In genomic region chr11:66100272-66101037, GRCh38 we compare ENCODE assay signal across 8 cellular contexts. TPM values are rescaled to one million over a fixed set of nuclear protein-coding genes. Genes with fewer than 3 reads are reported as not detected.
DNase-seq lines count a peak whose midpoint lies in the region; ATAC-seq and TF ChIP-seq lines count a peak whose summit lies in the region.

No MANE protein-coding gene starts in this region.

- ATAC-seq in HG03354 (IDR thresholded peaks at IDR 0.05; ENCODE audit: poor library complexity, severe bottlenecking, unreplicated experiment): peak; percentile 73
- peak; percentile 84 for ATAC-seq in left colon

- H3K27ac Mint-ChIP-seq in activated naive CD8-positive, alpha-beta T cell: peak overlapping the region; percentile 96
- H3K27ac Mint-ChIP-seq in type B pancreatic cell: no peak overlapping the region

- H3K36me3 Mint-ChIP-seq in activated naive CD8-positive, alpha-beta T cell: peaks cover 2% of the 10 kb centered on the region
- H3K36me3 Mint-ChIP-seq in type B pancreatic cell: peaks cover 3% of the 10 kb centered on the region

- H3K4me3 Mint-ChIP-seq in activated naive CD8-positive, alpha-beta T cell: peak overlapping the region; percentile 92
- H3K4me3 Mint-ChIP-seq in type B pancreatic cell: no peak overlapping the region

- no peaks in the 10 kb centered on the region for H3K9me3 Mint-ChIP-seq in activated naive CD8-positive, alpha-beta T cell (ENCODE audit: low read depth)
- H3K9me3 Mint-ChIP-seq in type B pancreatic cell: no peaks in the 10 kb centered on the region

- 0 out of 2 replicates have a peak overlapping the region, but pooled peaks have one; percentile 17 for H3K4me3 ChIP-seq in GM12864 (ENCODE audit: low read depth, low read length)

- H3K4me1 Mint-ChIP-seq in activated naive CD8-positive, alpha-beta T cell (ENCODE audit: low read depth): peaks cover 65% of the 10 kb centered on the region
- peaks cover 12% of the 10 kb centered on the region for H3K4me1 Mint-ChIP-seq in type B pancreatic cell (ENCODE audit: unreplicated experiment)

- intact Hi-C loops in left colon (cut with DNase I, micrococcal nuclease): no loop called here

- TF ChIP-seq CTCF in GM12864 (IDR thresholded peaks at IDR 0.05; ENCODE audit: low read depth, low read length, missing control alignments) (no peak), type B pancreatic cell (conservative IDR thresholded peaks at IDR 0.05) (no peak)

- peak; percentile 73 for TF ChIP-seq POLR2A in Raji (IDR thresholded peaks at IDR 0.05; ENCODE audit: insufficient read depth, low read depth, low read length)

- H3K27me3 Mint-ChIP-seq in activated naive CD8-positive, alpha-beta T cell: no peaks in the 10 kb centered on the region
- no peaks in the 10 kb centered on the region for H3K27me3 Mint-ChIP-seq in type B pancreatic cell

- DNase-seq in GM12864 (ENCODE audit: low read depth): no peak
- peak; percentile 64 to 70 for DNase-seq in left colon
- peak; percentile 21 for DNase-seq in stimulated activated CD8-positive, alpha-beta memory T cell treated with anti-CD3 and anti-CD28 coated beads, Interleukin-12 subunit alpha, Interleukin-12 subunit beta, amount 100 ng/mL, for 24 hours (ENCODE audit: extremely low read depth)
- no peak for DNase-seq in NK-92 (lab: John Stamatoyannopoulos, UW; ENCODE audit: unreplicated experiment)
- DNase-seq in type B pancreatic cell (ENCODE audit: extremely low spot score, unreplicated experiment): no peak

RNA-seq across cellular contexts. Expression of gene PACS1, which starts 30.4 kb away (rescaled TPM):
- total RNA-seq in left colon (10 to 100 TPM; 17.1 to 19.2 TPM), type B pancreatic cell (ENCODE audit: low replicate concordance) (44.1 and 49.9 TPM in 2 replicates)

RNA-seq across cellular contexts. Expression of gene SF3B2, which starts 48.3 kb away (rescaled TPM):
- 100 to 1,000 TPM; 123 to 131 TPM for total RNA-seq in left colon
- 192 and 210 TPM in 2 replicates for total RNA-seq in type B pancreatic cell (ENCODE audit: low replicate concordance)

RNA-seq across cellular contexts. Expression of gene GAL3ST3, which starts 51.5 kb away (rescaled TPM):
- total RNA-seq in left colon (not detected), type B pancreatic cell (ENCODE audit: low replicate concordance) (3.7 TPM in 1 of 2 replicates, not detected in the other)

Comparison
In these comparisons a context has a peak if more than half of its experiments do, and no peak if none do; other contexts are left out.
1. DNase-seq: peak in left colon (2 of 2) and stimulated activated CD8-positive, alpha-beta memory T cell treated with anti-CD3 and anti-CD28 coated beads, Interleukin-12 subunit alpha, Interleukin-12 subunit beta, amount 100 ng/mL, for 24 hours (single experiment); none in GM12864 (single experiment), NK-92 (single experiment) and type B pancreatic cell (single experiment).